ENCODE assay signal across 24 cellular contexts in genomic region chr2:20991031-20991430, GRCh38. TPM values are rescaled to one million over a fixed set of nuclear protein-coding genes. Genes with fewer than 3 reads are reported as not detected.
"Had no signal": no experiment of that assay in that cellular context is flagged by ENCODE, and none has a peak within 500 bp of the region (broad histone marks: within the 10 kb centered on the region; RNA-seq: fewer than 3 reads in every experiment).

No MANE protein-coding gene starts in this region.

- DNase-seq: activated CD4-positive, alpha-beta T cell treated with anti-CD3 and anti-CD28 coated beads, Interleukin-2, amount 10 ng/mL, durations not matched to agents 7 days and 5 days; activated CD4-positive, CD25-positive, alpha-beta regulatory T cell treated with anti-CD3 and anti-CD28 coated beads, Interleukin-2, amount 50 U/mL, for 72 hours; activated CD8-positive, alpha-beta memory T cell treated with anti-CD3 and anti-CD28 coated beads, Interleukin-2, amount 10 ng/mL, durations not matched to agents 7 days and 5 days; activated CD8-positive, alpha-beta T cell treated with anti-CD3 and anti-CD28 coated beads for 36 hours; activated gamma-delta T cell; activated naive CD4-positive, alpha-beta T cell treated with anti-CD3 and anti-CD28 coated beads, Interleukin-2, amount 50 U/mL, for 16 hours; activated naive CD8-positive, alpha-beta T cell treated with anti-CD3 and anti-CD28 coated beads, Interleukin-2, amount 50 U/mL, for 24 hours; activated T-cell treated with anti-CD3 and anti-CD28 coated beads for 4 hours; central memory CD4-positive, alpha-beta T cell; colonic mucosa; foreskin fibroblast; immature natural killer cell; left ventricle myocardium inferior; stimulated activated CD4-positive, alpha-beta T cell treated with anti-CD3 and anti-CD28 coated beads, Interleukin-2, amount 100 ng/mL, for 48 hours; stimulated activated CD8-positive, alpha-beta memory T cell treated with anti-CD3 and anti-CD28 coated beads, Interleukin-4, amount 100 ng/mL, for 48 hours; stimulated activated naive B cell treated with anti-CD40 and anti-IgM and Interleukin-4, amounts not matched to agents 10 μg/mL and 1 μg/mL and 100 μg/mL, for 72 hours; T-helper 1 cell; WERI-Rb-1 had no signal

- H3K27ac Mint-ChIP-seq: activated CD8-positive, alpha-beta memory T cell treated with anti-CD3 and anti-CD28 coated beads, Interleukin-2, amount 10 ng/mL, durations not matched to agents 7 days and 5 days; activated CD8-positive, alpha-beta T cell treated with anti-CD3 and anti-CD28 coated beads for 36 hours; activated naive CD8-positive, alpha-beta T cell treated with anti-CD3 and anti-CD28 coated beads, Interleukin-2, amount 50 U/mL, for 24 hours; immature natural killer cell; stimulated activated naive B cell treated with anti-CD40 and anti-IgM and Interleukin-4, amounts not matched to agents 10 μg/mL and 1 μg/mL and 100 μg/mL, for 72 hours had no signal

- H3K4me1 Mint-ChIP-seq: activated CD4-positive, alpha-beta T cell treated with anti-CD3 and anti-CD28 coated beads, Interleukin-2, amount 10 ng/mL, durations not matched to agents 7 days and 5 days; activated CD8-positive, alpha-beta memory T cell treated with anti-CD3 and anti-CD28 coated beads, Interleukin-2, amount 10 ng/mL, durations not matched to agents 7 days and 5 days; activated naive CD8-positive, alpha-beta T cell treated with anti-CD3 and anti-CD28 coated beads, Interleukin-2, amount 50 U/mL, for 24 hours; immature natural killer cell; stimulated activated naive B cell treated with anti-CD40 and anti-IgM and Interleukin-4, amounts not matched to agents 10 μg/mL and 1 μg/mL and 100 μg/mL, for 72 hours had no signal

- H3K9me3 ChIP-seq: colonic mucosa, left ventricle myocardium inferior had no signal

- H3K36me3 ChIP-seq: colonic mucosa, left ventricle myocardium inferior, WERI-Rb-1 had no signal

- H3K27me3 ChIP-seq: colonic mucosa had no signal

- H3K27me3 Mint-ChIP-seq: activated CD4-positive, alpha-beta T cell treated with anti-CD3 and anti-CD28 coated beads, Interleukin-2, amount 10 ng/mL, durations not matched to agents 7 days and 5 days; activated CD8-positive, alpha-beta memory T cell treated with anti-CD3 and anti-CD28 coated beads, Interleukin-2, amount 10 ng/mL, durations not matched to agents 7 days and 5 days; activated CD8-positive, alpha-beta T cell treated with anti-CD3 and anti-CD28 coated beads for 36 hours; activated naive CD8-positive, alpha-beta T cell treated with anti-CD3 and anti-CD28 coated beads, Interleukin-2, amount 50 U/mL, for 24 hours had no signal

- H3K36me3 Mint-ChIP-seq: activated CD8-positive, alpha-beta memory T cell treated with anti-CD3 and anti-CD28 coated beads, Interleukin-2, amount 10 ng/mL, durations not matched to agents 7 days and 5 days; brain; immature natural killer cell; stimulated activated naive B cell treated with anti-CD40 and anti-IgM and Interleukin-4, amounts not matched to agents 10 μg/mL and 1 μg/mL and 100 μg/mL, for 72 hours had no signal

- H3K4me3 ChIP-seq: colonic mucosa, left ventricle myocardium inferior had no signal

- H3K27ac ChIP-seq: colonic mucosa, left ventricle myocardium inferior, WERI-Rb-1 had no signal

- H3K4me3 Mint-ChIP-seq: activated CD4-positive, alpha-beta T cell treated with anti-CD3 and anti-CD28 coated beads, Interleukin-2, amount 10 ng/mL, durations not matched to agents 7 days and 5 days; activated CD8-positive, alpha-beta memory T cell treated with anti-CD3 and anti-CD28 coated beads, Interleukin-2, amount 10 ng/mL, durations not matched to agents 7 days and 5 days; activated CD8-positive, alpha-beta T cell treated with anti-CD3 and anti-CD28 coated beads for 36 hours; activated naive CD8-positive, alpha-beta T cell treated with anti-CD3 and anti-CD28 coated beads, Interleukin-2, amount 50 U/mL, for 24 hours; immature natural killer cell; nephron; stimulated activated naive B cell treated with anti-CD40 and anti-IgM and Interleukin-4, amounts not matched to agents 10 μg/mL and 1 μg/mL and 100 μg/mL, for 72 hours had no signal

- H3K9me3 Mint-ChIP-seq: activated CD4-positive, alpha-beta T cell treated with anti-CD3 and anti-CD28 coated beads, Interleukin-2, amount 10 ng/mL, durations not matched to agents 7 days and 5 days; activated CD8-positive, alpha-beta T cell treated with anti-CD3 and anti-CD28 coated beads for 36 hours; activated naive CD8-positive, alpha-beta T cell treated with anti-CD3 and anti-CD28 coated beads, Interleukin-2, amount 50 U/mL, for 24 hours; nephron had no signal

- H3K4me1 ChIP-seq: colonic mucosa, left ventricle myocardium inferior had no signal

- ATAC-seq: activated CD8-positive, alpha-beta memory T cell treated with anti-CD3 and anti-CD28 coated beads, Interleukin-2, amount 10 ng/mL, durations not matched to agents 7 days and 5 days; activated CD8-positive, alpha-beta T cell treated with anti-CD3 and anti-CD28 coated beads for 36 hours; activated naive CD8-positive, alpha-beta T cell treated with anti-CD3 and anti-CD28 coated beads, Interleukin-2, amount 50 U/mL, for 24 hours had no signal

RNA-seq across cellular contexts. Expression of gene APOB, which starts 52.8 kb away (rescaled TPM):
- total RNA-seq: activated CD4-positive, alpha-beta T cell treated with anti-CD3 and anti-CD28 coated beads, Interleukin-2, amount 10 ng/mL, durations not matched to agents 7 days and 5 days; activated CD8-positive, alpha-beta memory T cell treated with anti-CD3 and anti-CD28 coated beads, Interleukin-2, amount 10 ng/mL, durations not matched to agents 7 days and 5 days; activated CD8-positive, alpha-beta T cell treated with anti-CD3 and anti-CD28 coated beads for 36 hours; epithelial cell of proximal tubule; mononuclear cell; myocyte had no signal
- polyA plus RNA-seq: fibroblast of lung, immature natural killer cell had no signal
